Comparison of ENCODE assay signal across 12 cellular contexts in genomic region chr4:153731239-153731638, GRCh38. TPM values are rescaled to one million over a fixed set of nuclear protein-coding genes. Genes with fewer than 3 reads are reported as not detected.
DNase-seq lines count a peak whose midpoint lies in the region; ATAC-seq and TF ChIP-seq lines count a peak whose summit lies in the region.
"Had no signal": no experiment of that assay in that cellular context is flagged by ENCODE, and none has a peak within 500 bp of the region (broad histone marks: within the 10 kb centered on the region; RNA-seq: fewer than 3 reads in every experiment).

No MANE protein-coding gene starts in this region.

- no peak overlapping the region for H3K9ac ChIP-seq in BLaER1

- H3K4me3 Mint-ChIP-seq in brain, result peak overlapping the region in 1 of 5 experiments; percentile 50
- H3K4me3 Mint-ChIP-seq in mesothelial cell of epicardium, result no peak overlapping the region

- no peak overlapping the region for H3K4me3 ChIP-seq in BLaER1
- no peak overlapping the region for H3K4me3 ChIP-seq in thyroid gland (replicated peaks in 1 of 3)
- H3K4me3 ChIP-seq: Peyer's patch had no signal

- H3K27me3 ChIP-seq in BLaER1, result no peaks in the 10 kb centered on the region
- no peaks in the 10 kb centered on the region for H3K27me3 ChIP-seq in thyroid gland
- H3K27me3 ChIP-seq: Peyer's patch had no signal

- H3K9me3 Mint-ChIP-seq in brain, result peaks cover 0 to 7% (median under 1%) of the 10 kb centered on the region in 5 experiments
- peaks cover 4% of the 10 kb centered on the region for H3K9me3 Mint-ChIP-seq in mesothelial cell of epicardium

- DNase-seq in LHCN-M2 (ENCODE audit: low read depth) (peak; percentile 92), mesothelial cell of epicardium (ENCODE audit: low spot score in 2 of 2, unreplicated experiment in 2 of 2) (no peak), cerebellum (ENCODE audit: low spot score) (no peak), thyroid gland (no peak)
- DNase-seq: NCI-H2107, Peyer's patch had no signal

- TF ChIP-seq POLR2A in thyroid gland (IDR thresholded peaks at IDR 0.05), result no peak

- peak overlapping the region; percentile 76 for H3K27ac ChIP-seq in BLaER1
- H3K27ac ChIP-seq in thyroid gland, result no peak overlapping the region
- H3K27ac ChIP-seq: Peyer's patch had no signal

- intact Hi-C loops in thyroid gland (cut with DNase I), result no loop called here

- ATAC-seq in activated CD4-positive, CD25-positive, alpha-beta regulatory T cell treated with anti-CD3 and anti-CD28 coated beads, Interleukin-2, amount 50 U/mL, for 24 hours, result no peak
- ATAC-seq in HG03045 (IDR thresholded peaks at IDR 0.05; ENCODE audit: unreplicated experiment), result no peak
- ATAC-seq: HepG2 had no signal

- H3K4me2 ChIP-seq in BLaER1, result peak overlapping the region; percentile 89

- no peaks in the 10 kb centered on the region for H3K36me3 ChIP-seq in BLaER1
- no peaks in the 10 kb centered on the region for H3K36me3 ChIP-seq in thyroid gland
- H3K36me3 ChIP-seq: Peyer's patch had no signal

- 60 to 77% methylated on average over 3 of the region's 3 CpGs for WGBS in thyroid gland, 2 donors

- no peaks in the 10 kb centered on the region for H3K27me3 Mint-ChIP-seq in brain
- H3K27me3 Mint-ChIP-seq in mesothelial cell of epicardium (ENCODE audit: low read depth), result peaks cover 2% of the 10 kb centered on the region

- H4K20me1 ChIP-seq in BLaER1, result no peaks in the 10 kb centered on the region

- H3K36me3 Mint-ChIP-seq in brain, result peaks cover 14% of the 10 kb centered on the region
- H3K36me3 Mint-ChIP-seq in mesothelial cell of epicardium, result no peaks in the 10 kb centered on the region

- H3K9me3 ChIP-seq in BLaER1 (no peaks in the 10 kb centered on the region), thyroid gland (no peaks in the 10 kb centered on the region)
- H3K9me3 ChIP-seq: Peyer's patch had no signal

- no peak for TF ChIP-seq CTCF in brain (conservative IDR thresholded peaks at IDR 0.05)
- TF ChIP-seq CTCF in mesothelial cell of epicardium (IDR thresholded peaks at IDR 0.05; ENCODE audit: unreplicated experiment), result no peak
- no peak for TF ChIP-seq CTCF in thyroid gland (IDR thresholded peaks at IDR 0.05)

- H3K4me1 ChIP-seq in BLaER1 (peaks cover 86% of the 10 kb centered on the region), thyroid gland (no peaks in the 10 kb centered on the region)
- H3K4me1 ChIP-seq: Peyer's patch had no signal

- H3K4me1 Mint-ChIP-seq in brain (peaks cover 25% of the 10 kb centered on the region), mesothelial cell of epicardium (peaks cover 3% of the 10 kb centered on the region)

- peak overlapping the region in 3 of 5 experiments; percentile 13 to 76 (median 73) for H3K27ac Mint-ChIP-seq in brain
- peak overlapping the region; percentile 39 for H3K27ac Mint-ChIP-seq in mesothelial cell of epicardium

RNA-seq across cellular contexts. Expression of gene RNF175, which starts 28.6 kb away (rescaled TPM):
- not detected in 2 replicates for total RNA-seq in LHCN-M2 (2014; rRNA removed)
- polyA plus RNA-seq in LHCN-M2 (2012), result not detected
- 2.8 TPM for polyA plus RNA-seq in brain (ENCODE audit: insufficient read depth, low read depth, low replicate concordance)
- total RNA-seq in mesothelial cell of epicardium, result 2.3 to 4.3 TPM (median 2.5 TPM) in 3 replicates
- 14.5 TPM for total RNA-seq in cerebellum
- total RNA-seq in thyroid gland, result 1 to 10 TPM in 1 of 4 donors, not detected in 3; 3.4 TPM
- total RNA-seq: dermis microvascular lymphatic vessel endothelial cell, HepG2, Peyer's patch had no signal
- polyA plus RNA-seq: HepG2 had no signal

RNA-seq across cellular contexts. Expression of gene TLR2, which starts 47.2 kb away (rescaled TPM):
- 1.0 and 1.3 TPM in 2 replicates for total RNA-seq in LHCN-M2 (2014; rRNA removed)
- polyA plus RNA-seq in LHCN-M2 (2012), result 0.10 TPM
- polyA plus RNA-seq in brain (ENCODE audit: insufficient read depth, low read depth, low replicate concordance), result 0.68 TPM
- 2.4 to 3.0 TPM (median 2.9 TPM) in 3 replicates for total RNA-seq in mesothelial cell of epicardium
- total RNA-seq in cerebellum, result 2.2 TPM
- total RNA-seq in thyroid gland, result 1 to 10 TPM; 5.5 to 9.9 (median 7.7) TPM

RNA-seq across cellular contexts. Expression of gene SFRP2, which starts 57.6 kb away (rescaled TPM):
- total RNA-seq in LHCN-M2 (2014; rRNA removed) (not detected in 2 replicates), mesothelial cell of epicardium (22.8 to 27.1 TPM (median 23.8 TPM) in 3 replicates), cerebellum (3.7 TPM), thyroid gland (10 to 100 TPM; 15.0 to 41.3 (median 24.0) TPM)
- polyA plus RNA-seq in LHCN-M2 (2012), result not detected
- 10.1 TPM for polyA plus RNA-seq in brain (ENCODE audit: insufficient read depth, low read depth, low replicate concordance)
- total RNA-seq: dermis microvascular lymphatic vessel endothelial cell, HepG2 had no signal
- polyA plus RNA-seq: HepG2 had no signal
